8 cellular contexts compared by ENCODE assay signal in the genomic region with DNA sequence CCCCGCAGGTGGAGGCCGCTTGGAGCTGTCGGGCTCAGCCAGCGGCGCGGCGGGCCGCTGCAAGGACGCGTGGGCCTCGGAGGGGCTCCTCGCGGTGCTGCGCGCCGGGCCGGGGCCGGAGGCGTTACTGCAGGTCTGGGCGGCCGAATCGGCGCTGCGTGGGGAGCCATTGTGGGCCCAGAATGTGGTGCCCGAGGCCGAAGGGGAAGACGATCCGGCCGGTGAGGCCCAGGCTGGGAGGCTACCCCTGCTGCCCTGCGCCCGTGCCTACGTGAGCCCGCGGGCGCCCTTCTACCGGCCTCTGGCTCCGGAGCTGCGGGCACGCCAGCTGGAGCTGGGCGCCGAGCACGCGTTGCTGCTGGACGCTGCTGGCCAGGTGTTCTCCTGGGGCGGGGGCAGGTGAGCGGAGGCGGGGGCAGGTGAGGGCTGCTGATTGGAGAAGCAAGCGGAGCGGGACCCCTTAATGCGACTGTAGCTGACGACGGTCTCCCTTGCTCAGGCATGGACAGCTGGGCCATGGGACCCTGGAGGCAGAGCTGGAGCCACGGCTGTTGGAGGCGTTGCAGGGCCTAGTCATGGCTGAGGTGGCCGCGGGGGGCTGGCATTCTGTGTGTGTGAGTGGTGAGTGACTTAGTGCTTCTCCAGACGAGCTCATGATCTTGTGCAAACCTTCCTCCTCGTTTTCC. TPM values are rescaled to one million over a fixed set of nuclear protein-coding genes. Genes with fewer than 3 reads are reported as not detected.
DNase-seq lines count a peak whose midpoint lies in the region; ATAC-seq and TF ChIP-seq lines count a peak whose summit lies in the region.

No MANE protein-coding gene starts in this region.

- in situ Hi-C loops in astrocyte of the spinal cord (cut with HindIII; ENCODE audit: low sequenced_read_pairs): no loop called here

- TF ChIP-seq CTCF in astrocyte of the spinal cord (IDR thresholded peaks at IDR 0.05; ENCODE audit: low read depth, low read length): no peak

- peak overlapping the region; percentile 56 for H3K4me3 ChIP-seq in astrocyte of the spinal cord (ENCODE audit: low read depth, low read length)

- peak overlapping the region in 2 of 6 donors; percentile 36 to 77 for H3K27ac Mint-ChIP-seq in immature natural killer cell
- no peak overlapping the region for H3K27ac Mint-ChIP-seq in stimulated activated effector memory CD8-positive, alpha-beta T cell treated with anti-CD3 and anti-CD28 coated beads, Interleukin-12 subunit alpha, Interleukin-12 subunit beta, amount 100 ng/mL, for 72 hours

- H3K4me1 Mint-ChIP-seq in immature natural killer cell: peaks cover 10 to 19% of the 10 kb centered on the region in 2 donors
- H3K4me1 Mint-ChIP-seq in stimulated activated effector memory CD8-positive, alpha-beta T cell treated with anti-CD3 and anti-CD28 coated beads, Interleukin-12 subunit alpha, Interleukin-12 subunit beta, amount 100 ng/mL, for 72 hours: peaks cover 16% of the 10 kb centered on the region

- CTCF ChIA-PET in HEK293T (lab: Yijun Ruan, JAX): interaction anchor here (0.6 to 8.4 kb wide), 17 partner anchors 9 to 1761 kb away, joined by 3 to 77 read pairs (median 5); a partner anchor contains a TSS

- POLR2A ChIA-PET in HEK293T (lab: Yijun Ruan, JAX): interaction anchor here (0.9 to 6.2 kb wide), 4 partner anchors 22 to 64 kb away, joined by 3 to 60 read pairs (median 9); a partner anchor contains a TSS

- H3K27me3 Mint-ChIP-seq in immature natural killer cell (ENCODE audit: low read depth in 3 of 3): peaks cover 0 to 2% (median 0%) of the 10 kb centered on the region in 3 donors

- peak overlapping the region; percentile 52 to 74 (median 70) for H3K4me3 Mint-ChIP-seq in immature natural killer cell
- H3K4me3 Mint-ChIP-seq in stimulated activated effector memory CD8-positive, alpha-beta T cell treated with anti-CD3 and anti-CD28 coated beads, Interleukin-12 subunit alpha, Interleukin-12 subunit beta, amount 100 ng/mL, for 72 hours: peak overlapping the region; percentile 79

- peaks cover 0 to 14% (median 9%) of the 10 kb centered on the region in 3 donors for H3K36me3 Mint-ChIP-seq in immature natural killer cell
- peaks cover 73% of the 10 kb centered on the region for H3K36me3 Mint-ChIP-seq in stimulated activated effector memory CD8-positive, alpha-beta T cell treated with anti-CD3 and anti-CD28 coated beads, Interleukin-12 subunit alpha, Interleukin-12 subunit beta, amount 100 ng/mL, for 72 hours

- H3K9me3 Mint-ChIP-seq in immature natural killer cell: no peaks in the 10 kb centered on the region
- no peaks in the 10 kb centered on the region for H3K9me3 Mint-ChIP-seq in stimulated activated effector memory CD8-positive, alpha-beta T cell treated with anti-CD3 and anti-CD28 coated beads, Interleukin-12 subunit alpha, Interleukin-12 subunit beta, amount 100 ng/mL, for 72 hours

- no peak for ATAC-seq in stimulated activated effector memory CD8-positive, alpha-beta T cell treated with anti-CD3 and anti-CD28 coated beads, Interleukin-12 subunit alpha, Interleukin-12 subunit beta, amount 100 ng/mL, for 72 hours
- ATAC-seq in GM19023 (IDR thresholded peaks at IDR 0.05; ENCODE audit: unreplicated experiment): no peak

- DNase-seq in NCI-H748 (lab: John Stamatoyannopoulos, UW; ENCODE audit: unreplicated experiment) (peak; percentile 21), NCI-H748 treated with DMSO at 0.1 percent for 48 hours (lab: John Stamatoyannopoulos, UW) (no peak), astrocyte of the spinal cord (ENCODE audit: low read depth, low spot score) (peak; percentile 41), immature natural killer cell (no peak), HEK293T (ENCODE audit: extremely low spot score) (no peak), COLO829 (ENCODE audit: low spot score) (no peak)
- no peak for DNase-seq in stimulated activated effector memory CD8-positive, alpha-beta T cell treated with anti-CD3 and anti-CD28 coated beads, Interleukin-12 subunit alpha, Interleukin-12 subunit beta, amount 100 ng/mL, for 72 hours (ENCODE audit: low spot score in 2 of 2)

TF ChIP-seq in HEK293T, 16 proteins besides CTCF, POLR2A, EP300 and RAD21:
- TF ChIP-seq NFRKB (IDR thresholded peaks at IDR 0.05) (no peak), ELF4 (IDR thresholded peaks at IDR 0.05) (no peak), CTBP1 (IDR thresholded peaks at IDR 0.05; ENCODE audit: borderline replicate concordance) (no peak), SUZ12 (IDR thresholded peaks at IDR 0.05) (no peak), BHLHE40 (IDR thresholded peaks at IDR 0.05; ENCODE audit: borderline replicate concordance) (no peak), LEF1 (IDR thresholded peaks at IDR 0.05; ENCODE audit: borderline replicate concordance) (no peak), TARDBP (IDR thresholded peaks at IDR 0.05) (no peak), FOXA1 (IDR thresholded peaks at IDR 0.05) (no peak), L3MBTL2 (conservative IDR thresholded peaks at IDR 0.05) (no peak), ZNF384 (IDR thresholded peaks at IDR 0.05) (no peak), SP1 (IDR thresholded peaks at IDR 0.05) (no peak), FOXK2 (IDR thresholded peaks at IDR 0.05) (no peak), ARNT (IDR thresholded peaks at IDR 0.05) (no peak), FOXM1 (IDR thresholded peaks at IDR 0.05; ENCODE audit: borderline replicate concordance) (no peak), HDGF (IDR thresholded peaks at IDR 0.05; ENCODE audit: borderline replicate concordance) (no peak)
- TF ChIP-seq, protein P1, sequence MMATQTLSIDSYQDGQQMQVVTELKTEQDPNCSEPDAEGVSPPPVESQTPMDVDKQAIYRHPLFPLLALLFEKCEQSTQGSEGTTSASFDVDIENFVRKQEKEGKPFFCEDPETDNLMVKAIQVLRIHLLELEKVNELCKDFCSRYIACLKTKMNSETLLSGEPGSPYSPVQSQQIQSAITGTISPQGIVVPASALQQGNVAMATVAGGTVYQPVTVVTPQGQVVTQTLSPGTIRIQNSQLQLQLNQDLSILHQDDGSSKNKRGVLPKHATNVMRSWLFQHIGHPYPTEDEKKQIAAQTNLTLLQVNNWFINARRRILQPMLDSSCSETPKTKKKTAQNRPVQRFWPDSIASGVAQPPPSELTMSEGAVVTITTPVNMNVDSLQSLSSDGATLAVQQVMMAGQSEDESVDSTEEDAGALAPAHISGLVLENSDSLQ (IDR thresholded peaks at IDR 0.05): no peak

RNA-seq across cellular contexts. Expression of a gene that starts 2.6 kb away (rescaled TPM):
- 1 to 10 TPM in 2 of 3 donors, not detected in 1; 1.6 to 3.0 TPM for polyA plus RNA-seq in immature natural killer cell

RNA-seq across cellular contexts. Expression of a gene that starts 22.2 kb away (rescaled TPM):
- polyA plus RNA-seq in immature natural killer cell: 10 to 100 TPM; 54.9 to 74.4 (median 59.3) TPM

RNA-seq across cellular contexts. Expression of a gene that starts 24.9 kb away (rescaled TPM):
- 10 to 100 TPM; 25.5 to 33.1 (median 32.1) TPM for polyA plus RNA-seq in immature natural killer cell

RNA-seq across cellular contexts. Expression of a gene that starts 37.1 kb away (rescaled TPM):
- 1 to 10 TPM; 1.1 to 4.1 (median 1.5) TPM for polyA plus RNA-seq in immature natural killer cell

RNA-seq across cellular contexts. Expression of a gene that starts 54.1 kb away (rescaled TPM):
- 1 to 10 TPM; 4.1 to 7.4 (median 5.4) TPM for polyA plus RNA-seq in immature natural killer cell

Comparison
In these comparisons a context has a peak if more than half of its experiments do, and no peak if none do; other contexts are left out.
1. DNase-seq: peak in NCI-H748 (single experiment) and astrocyte of the spinal cord (single experiment); none in NCI-H748 treated with DMSO at 0.1 percent for 48 hours (single experiment), immature natural killer cell (0 of 3), stimulated activated effector memory CD8-positive, alpha-beta T cell treated with anti-CD3 and anti-CD28 coated beads, Interleukin-12 subunit alpha, Interleukin-12 subunit beta, amount 100 ng/mL, for 72 hours (0 of 2), HEK293T (single experiment) and COLO829 (single experiment).